Comparison of ENCODE assay signal across 20 cellular contexts in the genomic region with DNA sequence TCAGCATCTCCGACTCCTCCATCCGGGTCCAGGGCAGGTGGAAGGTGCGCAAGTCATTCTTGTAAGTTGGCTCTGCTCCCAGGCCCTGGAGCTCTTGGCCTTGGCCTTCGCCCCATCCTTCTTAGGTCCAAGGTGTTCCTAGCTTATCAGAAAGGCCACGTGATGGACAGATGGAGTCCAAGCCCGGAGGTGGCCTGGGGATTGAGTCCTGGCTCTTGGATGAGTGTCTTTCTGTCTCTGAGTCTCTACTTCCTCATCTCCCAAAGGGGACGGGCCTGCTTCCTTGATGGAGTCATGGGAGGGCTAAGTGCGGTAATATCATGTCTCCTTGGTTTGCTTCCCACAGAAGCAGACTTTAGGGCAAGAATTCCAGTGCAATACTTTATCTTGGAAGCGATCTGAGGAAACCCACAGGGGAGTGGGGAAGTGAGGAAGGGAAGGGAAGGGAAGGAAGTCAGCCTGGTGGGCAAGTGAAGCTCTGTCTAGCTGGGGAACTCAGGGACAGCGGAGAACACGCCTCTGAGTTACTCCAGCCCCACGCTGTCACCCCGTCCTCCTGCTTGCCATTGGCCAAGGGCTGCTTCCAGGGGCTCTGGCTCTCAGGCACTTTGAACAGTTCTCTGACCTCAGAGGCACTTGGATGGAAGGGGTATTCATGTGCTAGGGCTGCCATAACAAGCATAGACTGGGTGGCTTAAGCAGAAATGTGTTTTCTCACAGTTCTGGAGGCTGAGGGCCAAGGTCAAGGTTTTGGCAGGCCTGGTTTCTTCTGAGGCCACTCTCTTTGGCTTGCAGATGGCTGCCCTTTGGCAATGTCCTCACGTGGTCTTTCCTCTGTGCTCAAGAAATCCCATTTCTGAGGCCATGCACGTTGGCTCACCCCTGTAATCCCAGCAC. TPM values are rescaled to one million over a fixed set of nuclear protein-coding genes. Genes with fewer than 3 reads are reported as not detected.
DNase-seq lines count a peak whose midpoint lies in the region; ATAC-seq and TF ChIP-seq lines count a peak whose summit lies in the region.
"Had no signal": no experiment of that assay in that cellular context is flagged by ENCODE, and none has a peak within 500 bp of the region (broad histone marks: within the 10 kb centered on the region; RNA-seq: fewer than 3 reads in every experiment).

No MANE protein-coding gene starts in this region.

- H3K9ac ChIP-seq in trophoblast cell (ENCODE audit: low read length) (no peak overlapping the region), GM23248 (no peak overlapping the region)

- H3K4me2 ChIP-seq in trophoblast cell (ENCODE audit: low read length) (no peak overlapping the region), GM23248 (ENCODE audit: unreplicated experiment) (no peak overlapping the region)

- H3K79me2 ChIP-seq in trophoblast cell (ENCODE audit: control insufficient read depth, insufficient read depth, low read length, poor library complexity): no peaks in the 10 kb centered on the region
- H3K79me2 ChIP-seq in GM23248 (ENCODE audit: insufficient read depth): no peaks in the 10 kb centered on the region

- 61 to 69% methylated on average over 15 of the region's 15 CpGs for WGBS in heart right ventricle, 2 donors
- WGBS in trophoblast cell (ENCODE audit: extremely low coverage, insufficient coverage, insufficient read length): no CpG with 5 or more reads among the region's 15 CpGs
- 72 to 79% methylated on average over 15 of the region's 15 CpGs for WGBS in GM23248 (ENCODE audit: low coverage in 1 of 2, low lambda C conversion rate in 2 of 2, missing lambda C conversion rate in 2 of 2), 2 experiments

- H3K4me1 ChIP-seq in ascending aorta: no peaks in the 10 kb centered on the region
- peaks cover 0 to 8% (median 0%) of the 10 kb centered on the region in 9 donors for H3K4me1 ChIP-seq in heart right ventricle
- no peaks in the 10 kb centered on the region for H3K4me1 ChIP-seq in trophoblast cell (ENCODE audit: control insufficient read depth in 1 of 2, insufficient read depth in 2 of 2, low read length in 2 of 2)
- no peaks in the 10 kb centered on the region for H3K4me1 ChIP-seq in upper lobe of right lung
- H3K4me1 ChIP-seq in GM23248 (ENCODE audit: insufficient read depth): no peaks in the 10 kb centered on the region
- H3K4me1 ChIP-seq: lower lobe of right lung, spleen had no signal

- intact Hi-C loops in ascending aorta (cut with DNase I) (no loop called here), heart right ventricle (cut with DNase I) (no loop called here), upper lobe of right lung (cut with DNase I) (no loop called here)

- ATAC-seq in heart right ventricle (peak in 6 of 8 donors; percentile 14 to 75 (median 42)), upper lobe of right lung (peak; percentile 18)

- H3K18ac ChIP-seq in trophoblast cell (ENCODE audit: low read length): no peak overlapping the region

- no peaks in the 10 kb centered on the region for H3K79me1 ChIP-seq in trophoblast cell (ENCODE audit: low read length)

- H3K27me3 ChIP-seq in ascending aorta (no peaks in the 10 kb centered on the region), heart right ventricle (no peaks in the 10 kb centered on the region), trophoblast cell (ENCODE audit: insufficient read depth, low read length) (no peaks in the 10 kb centered on the region), upper lobe of right lung (no peaks in the 10 kb centered on the region), GM23248 (replicated peaks; ENCODE audit: insufficient read depth) (no peaks in the 10 kb centered on the region; the same call in 1 of the 2 replicates)
- H3K27me3 ChIP-seq: spleen had no signal

- H2BK120ac ChIP-seq in trophoblast cell (ENCODE audit: insufficient read depth, low read length, poor library complexity): no peak overlapping the region

- no peak overlapping the region for H2BK12ac ChIP-seq in trophoblast cell (ENCODE audit: low read length)

- H3K23ac ChIP-seq in trophoblast cell (ENCODE audit: low read length): no peak overlapping the region

- in situ Hi-C loops in GM23248 (cut with MboI): no loop called here

- no peak overlapping the region for H4K8ac ChIP-seq in trophoblast cell (ENCODE audit: low read depth, low read length)

- H3K36me3 ChIP-seq in ascending aorta: no peaks in the 10 kb centered on the region
- H3K36me3 ChIP-seq in heart right ventricle: no peaks in the 10 kb centered on the region
- H3K36me3 ChIP-seq in trophoblast cell (ENCODE audit: control insufficient read depth in 1 of 2, insufficient read depth in 2 of 2, low read length in 2 of 2): no peaks in the 10 kb centered on the region
- no peaks in the 10 kb centered on the region for H3K36me3 ChIP-seq in upper lobe of right lung
- H3K36me3 ChIP-seq in GM23248 (ENCODE audit: low read depth): no peaks in the 10 kb centered on the region
- H3K36me3 ChIP-seq: esophagus muscularis mucosa, lower lobe of right lung, spleen had no signal

- peak overlapping the region; percentile 1 to 34 for H3K27ac ChIP-seq in ascending aorta
- peak overlapping the region in 1 of 10 donors; percentile 39 for H3K27ac ChIP-seq in heart right ventricle
- H3K27ac ChIP-seq in trophoblast cell (ENCODE audit: low read depth, low read length): no peak overlapping the region
- no peak overlapping the region for H3K27ac ChIP-seq in upper lobe of right lung
- no peak overlapping the region for H3K27ac ChIP-seq in GM23248
- H3K27ac ChIP-seq: lower lobe of right lung, spleen had no signal

- H2AK5ac ChIP-seq in trophoblast cell (ENCODE audit: low read length): no peak overlapping the region

- H3F3A ChIP-seq in GM23248 (ENCODE audit: insufficient read depth): no peaks in the 10 kb centered on the region

- no peak overlapping the region for H4K12ac ChIP-seq in trophoblast cell (ENCODE audit: low read depth, low read length)

- TF ChIP-seq CTCF in ascending aorta (IDR thresholded peaks at IDR 0.05) (no peak), heart right ventricle (IDR thresholded peaks at IDR 0.05) (no peak), upper lobe of right lung (IDR thresholded peaks at IDR 0.05) (no peak)

- H3K9me2 ChIP-seq in GM23248 (ENCODE audit: insufficient read depth): no peaks in the 10 kb centered on the region

- H4K20me1 ChIP-seq in GM23248 (ENCODE audit: insufficient read depth): no peaks in the 10 kb centered on the region

- peak in 1 of 2 donors; percentile 74 for DNase-seq in ascending aorta (ENCODE audit: low spot score in 2 of 2)
- DNase-seq in heart right ventricle: peak in 1 of 2 donors; percentile 45
- DNase-seq in trophoblast cell: no peak
- no peak for DNase-seq in upper lobe of right lung
- no peak for DNase-seq in GM23248
- DNase-seq in DMS 273 (lab: John Stamatoyannopoulos, UW; ENCODE audit: unreplicated experiment): no peak
- no peak for DNase-seq in NCI-H446 treated with DMSO at 0.1 percent for 48 hours (lab: John Stamatoyannopoulos, UW)
- DNase-seq: activated CD4-positive, alpha-beta T cell treated with anti-CD3 and anti-CD28 coated beads, Interleukin-2, amount 10 ng/mL, durations not matched to agents 24 days and 14 days; activated CD8-positive, alpha-beta memory T cell treated with anti-CD3 and anti-CD28 coated beads, Interleukin-2, amount 50 U/mL, for 4 hours; activated effector memory CD4-positive, alpha-beta T cell treated with anti-CD3 and anti-CD28 coated beads, Interleukin-2, amount 50 U/mL, for 16 hours; effector CD4-positive, alpha-beta T cell; glutamatergic neuron; Kasumi-1; lower lobe of right lung; NCI-H1105; NCI-H2081 treated with DMSO at 0.1 percent for 48 hours; NCI-H524; spleen had no signal

- H3K14ac ChIP-seq in trophoblast cell (ENCODE audit: low read length): no peak overlapping the region

- H2AFZ ChIP-seq in trophoblast cell (ENCODE audit: insufficient read depth, low read length, poor library complexity) (no peak overlapping the region), GM23248 (no peak overlapping the region)

- H3K4me3 ChIP-seq in ascending aorta (no peak overlapping the region), heart right ventricle (no peak overlapping the region), trophoblast cell (ENCODE audit: low read depth, low read length) (peak overlapping the region; percentile 6), upper lobe of right lung (no peak overlapping the region), GM23248 (no peak overlapping the region)
- H3K4me3 ChIP-seq: esophagus muscularis mucosa, lower lobe of right lung, spleen had no signal

- no peak overlapping the region for H3K4ac ChIP-seq in trophoblast cell (ENCODE audit: low read depth, low read length)

- H4K91ac ChIP-seq in trophoblast cell (ENCODE audit: low read depth, low read length): no peak overlapping the region

- H3K9me3 ChIP-seq in ascending aorta (no peaks in the 10 kb centered on the region), heart right ventricle (no peaks in the 10 kb centered on the region), trophoblast cell (ENCODE audit: insufficient read depth, low read depth, low read length) (peaks cover 1% of the 10 kb centered on the region), upper lobe of right lung (no peaks in the 10 kb centered on the region), GM23248 (ENCODE audit: low read depth) (no peaks in the 10 kb centered on the region)
- H3K9me3 ChIP-seq: esophagus muscularis mucosa, lower lobe of right lung, spleen had no signal

- H2BK5ac ChIP-seq in trophoblast cell (ENCODE audit: low read depth, low read length, poor library complexity): no peak overlapping the region

RNA-seq across cellular contexts. Expression of a gene that starts 4.8 kb away (rescaled TPM):
- total RNA-seq in ascending aorta: 18.8 TPM
- 1 to 10 TPM in 1 of 10 donors, under 1 TPM in 4, not detected in 5; 0.17 to 3.5 (median 0.23) TPM for total RNA-seq in heart right ventricle
- polyA plus RNA-seq in heart right ventricle: 1 to 10 TPM in 1 of 2 donors, under 1 TPM in 1; 0.37 to 1.3 TPM
- polyA plus RNA-seq in trophoblast cell (2013): 0.40 and 0.51 TPM in 2 replicates
- total RNA-seq in upper lobe of right lung: 0.26 TPM
- total RNA-seq in GM23248 (2014; rRNA removed; shearing (Covaris generic)): not detected in 2 replicates
- polyA plus RNA-seq in GM23248 (2016; fragmentation: Nextera tagmentation; extraction: Ambion mirVana): not detected in 2 replicates
- total RNA-seq: activated CD4-positive, alpha-beta T cell treated with anti-CD3 and anti-CD28 coated beads, Interleukin-2, amount 10 ng/mL, durations not matched to agents 24 days and 14 days; lower lobe of right lung; osteocyte; spleen had no signal

RNA-seq across cellular contexts. Expression of a gene that starts 47.2 kb away (rescaled TPM):
- total RNA-seq in ascending aorta: not detected
- 1 to 10 TPM in 1 of 10 donors, under 1 TPM in 3, not detected in 6; 0.15 to 1.6 (median 0.18) TPM for total RNA-seq in heart right ventricle
- polyA plus RNA-seq in heart right ventricle: under 1 TPM in 1 of 2 donors, not detected in 1; 0.01 TPM
- polyA plus RNA-seq in trophoblast cell (2013): not detected in 2 replicates
- total RNA-seq in upper lobe of right lung: not detected
- total RNA-seq in GM23248 (2014; rRNA removed; shearing (Covaris generic)): not detected in 2 replicates
- polyA plus RNA-seq in GM23248 (2016; fragmentation: Nextera tagmentation; extraction: Ambion mirVana): 0.10 TPM in 1 of 2 replicates, not detected in the other
- total RNA-seq: activated CD4-positive, alpha-beta T cell treated with anti-CD3 and anti-CD28 coated beads, Interleukin-2, amount 10 ng/mL, durations not matched to agents 24 days and 14 days had no signal

Comparison
In these comparisons a context has a peak if more than half of its experiments do, and no peak if none do; other contexts are left out.
1. H3K27ac ChIP-seq: peak in ascending aorta (2 of 2); none in trophoblast cell (single experiment), upper lobe of right lung (single experiment) and GM23248 (single experiment).